ENCODE assay signal across 9 cellular contexts in genomic region chr9:129318121-129319075, GRCh38.
DNase-seq lines count a peak whose midpoint lies in the region; ATAC-seq and TF ChIP-seq lines count a peak whose summit lies in the region.
"Had no signal": no experiment of that assay in that cellular context is flagged by ENCODE, and none has a peak within 500 bp of the region (broad histone marks: within the 10 kb centered on the region; RNA-seq: fewer than 3 reads in every experiment).

No MANE protein-coding gene starts in this region.

- H3K9me2 ChIP-seq in GM23338 (ENCODE audit: insufficient read depth) = no peaks in the 10 kb centered on the region

- ATAC-seq in GM23338 = no peak
- no peak for ATAC-seq in activated CD8-positive, alpha-beta memory T cell treated with anti-CD3 and anti-CD28 coated beads, Interleukin-2, amount 10 ng/mL, durations not matched to agents 7 days and 5 days

- H3K27ac Mint-ChIP-seq in GM23338 = no peak overlapping the region
- H3K27ac Mint-ChIP-seq in activated CD8-positive, alpha-beta memory T cell treated with anti-CD3 and anti-CD28 coated beads, Interleukin-2, amount 10 ng/mL, durations not matched to agents 7 days and 5 days = no peak overlapping the region

- no peaks in the 10 kb centered on the region; the same call in 2 of the 3 replicates for H3K9me3 Mint-ChIP-seq in GM23338
- H3K9me3 Mint-ChIP-seq in activated CD8-positive, alpha-beta memory T cell treated with anti-CD3 and anti-CD28 coated beads, Interleukin-2, amount 10 ng/mL, durations not matched to agents 7 days and 5 days (ENCODE audit: low read depth) = no peaks in the 10 kb centered on the region

- no peak overlapping the region for H3K4me3 ChIP-seq in GM23338
- no peak overlapping the region for H3K4me3 ChIP-seq in smooth muscle cell

- no peaks in the 10 kb centered on the region for H3K36me3 ChIP-seq in GM23338 (ENCODE audit: insufficient read depth)
- no peaks in the 10 kb centered on the region for H3K36me3 ChIP-seq in smooth muscle cell (ENCODE audit: low read depth)

- H3K4me2 ChIP-seq in GM23338 = no peak overlapping the region
- no peak overlapping the region for H3K4me2 ChIP-seq in smooth muscle cell

- H3K27ac ChIP-seq in GM23338 (ENCODE audit: low read depth) = no peak overlapping the region
- H3K27ac ChIP-seq in smooth muscle cell (ENCODE audit: low read depth) = no peak overlapping the region

- H3F3A ChIP-seq in GM23338 (replicated peaks; ENCODE audit: low read depth) (0 out of 2 replicates have a peak, but pooled peaks cover 2% of the 10 kb centered on the region), smooth muscle cell (ENCODE audit: low read depth) (peaks cover 13% of the 10 kb centered on the region)

- no peak overlapping the region for H3K4me3 Mint-ChIP-seq in GM23338
- H3K4me3 Mint-ChIP-seq in activated CD8-positive, alpha-beta memory T cell treated with anti-CD3 and anti-CD28 coated beads, Interleukin-2, amount 10 ng/mL, durations not matched to agents 7 days and 5 days = no peak overlapping the region

- CTCF ChIA-PET in activated CD8-positive, alpha-beta memory T cell treated with anti-CD3 and anti-CD28 coated beads, Interleukin-2, amount 10 ng/mL, durations not matched to agents 7 days and 5 days (lab: Charles Lee) = interaction anchor here (1.6 to 3.2 kb wide), 2 partner anchors 144 to 145 kb away, joined by 4 to 22 read pairs; no protein-coding TSS in a partner anchor

- TF ChIP-seq CTCF in GM23338 (conservative IDR thresholded peaks at IDR 0.05; ENCODE audit: low read depth in 2 of 2) = no peak
- no peak for TF ChIP-seq CTCF in smooth muscle cell (IDR thresholded peaks at IDR 0.05; ENCODE audit: borderline replicate concordance, insufficient read depth, poor library complexity, severe bottlenecking)

- H3K36me3 Mint-ChIP-seq in GM23338 (ENCODE audit: low read depth) = no peaks in the 10 kb centered on the region
- H3K36me3 Mint-ChIP-seq in activated CD8-positive, alpha-beta memory T cell treated with anti-CD3 and anti-CD28 coated beads, Interleukin-2, amount 10 ng/mL, durations not matched to agents 7 days and 5 days = no peaks in the 10 kb centered on the region

- H3K4me1 ChIP-seq in GM23338 (ENCODE audit: insufficient read depth) = peaks cover 9% of the 10 kb centered on the region; the same call in 1 of the 2 replicates
- peaks cover 12% of the 10 kb centered on the region for H3K4me1 ChIP-seq in smooth muscle cell (ENCODE audit: low read depth)

- peak overlapping the region; percentile 64; the same call in 1 of the 2 replicates for H2AFZ ChIP-seq in GM23338
- H2AFZ ChIP-seq in smooth muscle cell (ENCODE audit: low read depth) = no peak overlapping the region

- DNase-seq in GM23338 (ENCODE audit: low spot score) (no peak), left kidney (ENCODE audit: low read depth, low spot score) (peak; percentile 59), midbrain (lab: John Stamatoyannopoulos, UW) (no peak), smooth muscle cell (lab: John Stamatoyannopoulos, UW; ENCODE audit: unreplicated experiment) (no peak), NCI-H187 treated with DMSO at 0.1 percent for 48 hours (lab: John Stamatoyannopoulos, UW) (no peak), inferior parietal cortex (ENCODE audit: extremely low spot score) (no peak)
- DNase-seq in activated CD8-positive, alpha-beta memory T cell treated with anti-CD3 and anti-CD28 coated beads, Interleukin-2, amount 10 ng/mL, durations not matched to agents 7 days and 5 days = peak; percentile 37
- DNase-seq in stimulated activated CD8-positive, alpha-beta memory T cell treated with anti-CD3 and anti-CD28 coated beads, Interleukin-4, amount 100 ng/mL, for 48 hours = peak; percentile 18
- DNase-seq: DMS 273 treated with DMSO at 0.1 percent for 48 hours had no signal

- WGBS in smooth muscle cell (ENCODE audit: low lambda C conversion rate) = 85% methylated on average over 16 of the region's 16 CpGs

- peaks cover 14% of the 10 kb centered on the region for H3K27me3 Mint-ChIP-seq in GM23338 (ENCODE audit: insufficient read depth, low read depth, poor library complexity)
- H3K27me3 Mint-ChIP-seq in activated CD8-positive, alpha-beta memory T cell treated with anti-CD3 and anti-CD28 coated beads, Interleukin-2, amount 10 ng/mL, durations not matched to agents 7 days and 5 days = peaks cover 8% of the 10 kb centered on the region

- H3K27me3 ChIP-seq in GM23338 (ENCODE audit: insufficient read depth) (peaks cover 5% of the 10 kb centered on the region; the same call in 1 of the 2 replicates), smooth muscle cell (ENCODE audit: low read depth) (no peaks in the 10 kb centered on the region)

- H3K79me2 ChIP-seq in GM23338 (replicated peaks; ENCODE audit: insufficient read depth) (no peaks in the 10 kb centered on the region), smooth muscle cell (ENCODE audit: low read depth) (no peaks in the 10 kb centered on the region)

- H3K4me1 Mint-ChIP-seq in GM23338 = peaks cover 24% of the 10 kb centered on the region
- H3K4me1 Mint-ChIP-seq in activated CD8-positive, alpha-beta memory T cell treated with anti-CD3 and anti-CD28 coated beads, Interleukin-2, amount 10 ng/mL, durations not matched to agents 7 days and 5 days = peaks cover 9% of the 10 kb centered on the region

- H3K9ac ChIP-seq in smooth muscle cell (ENCODE audit: low read depth) = no peak overlapping the region

- H4K20me1 ChIP-seq in GM23338 (replicated peaks; ENCODE audit: insufficient read depth) (no peaks in the 10 kb centered on the region), smooth muscle cell (ENCODE audit: low read depth) (no peaks in the 10 kb centered on the region)

- no peaks in the 10 kb centered on the region for H3K9me3 ChIP-seq in smooth muscle cell (replicated peaks; ENCODE audit: low read depth)

TF ChIP-seq in GM23338, 12 proteins besides CTCF, POLR2A, EP300 and RAD21 (continues in another document):
- no peak for TF ChIP-seq POLR2AphosphoS5 (IDR thresholded peaks at IDR 0.05; ENCODE audit: low read depth)
- TF ChIP-seq ZNF114 (CRISPR knock-in tag; IDR thresholded peaks at IDR 0.05) = no peak
- TF ChIP-seq ETS1 (IDR thresholded peaks at IDR 0.05) = no peak
- no peak for TF ChIP-seq REST (IDR thresholded peaks at IDR 0.05; ENCODE audit: unreplicated experiment)

Comparison
In these comparisons a context has a peak if more than half of its experiments do, and no peak if none do; other contexts are left out.
1. DNase-seq: peak in activated CD8-positive, alpha-beta memory T cell treated with anti-CD3 and anti-CD28 coated beads, Interleukin-2, amount 10 ng/mL, durations not matched to agents 7 days and 5 days (single experiment), left kidney (single experiment) and stimulated activated CD8-positive, alpha-beta memory T cell treated with anti-CD3 and anti-CD28 coated beads, Interleukin-4, amount 100 ng/mL, for 48 hours (single experiment); none in GM23338 (single experiment), midbrain (single experiment), smooth muscle cell (single experiment), NCI-H187 treated with DMSO at 0.1 percent for 48 hours (single experiment) and inferior parietal cortex (single experiment).